ENCODE assay signal across 20 cellular contexts in genomic region chr3:13607821-13608620, GRCh38. TPM values are rescaled to one million over a fixed set of nuclear protein-coding genes. Genes with fewer than 3 reads are reported as not detected.
"Had no signal": no experiment of that assay in that cellular context is flagged by ENCODE, and none has a peak within 500 bp of the region (broad histone marks: within the 10 kb centered on the region; RNA-seq: fewer than 3 reads in every experiment).

No MANE protein-coding gene starts in this region.

- H3K9me3 ChIP-seq: gastrocnemius medialis, ovary, transverse colon had no signal

- DNase-seq: activated CD4-positive, alpha-beta memory T cell treated with anti-CD3 and anti-CD28 coated beads for 36 hours; activated CD4-positive, alpha-beta T cell treated with anti-CD3 and anti-CD28 coated beads for 36 hours; activated gamma-delta T cell; activated T-cell treated with anti-CD3 and anti-CD28 coated beads, Interleukin-2, amount 50 U/mL, for 24 hours; brain microvascular endothelial cell; cerebellar nuclear complex; dermis blood vessel endothelial cell; effector memory CD8-positive, alpha-beta T cell; gastrocnemius medialis; immature natural killer cell; substantia nigra; T-helper 17 cell; transverse colon; WERI-Rb-1 had no signal

- ATAC-seq: activated CD4-positive, alpha-beta T cell treated with anti-CD3 and anti-CD28 coated beads for 36 hours; activated naive CD4-positive, alpha-beta T cell treated with anti-CD3 and anti-CD28 coated beads, Interleukin-2, amount 50 U/mL, for 72 hours; effector memory CD8-positive, alpha-beta T cell; gastrocnemius medialis; sciatic nerve; stimulated activated memory B cell treated with anti-CD40 and anti-IgM and Interleukin-4, amounts not matched to agents 10 μg/mL and 1 μg/mL and 100 μg/mL, for 72 hours; T-helper 17 cell had no signal

- H3K4me1 ChIP-seq: gastrocnemius medialis, heart left ventricle, transverse colon had no signal

- H3K4me3 ChIP-seq: gastrocnemius medialis, heart left ventricle, ovary, transverse colon had no signal

- H3K27me3 ChIP-seq: brain microvascular endothelial cell, gastrocnemius medialis, heart left ventricle, ovary, transverse colon had no signal

- H3K27ac ChIP-seq: brain microvascular endothelial cell, epithelial cell of prostate, gastrocnemius medialis, heart left ventricle, ovary, transverse colon, WERI-Rb-1 had no signal

- H3K36me3 ChIP-seq: brain microvascular endothelial cell, gastrocnemius medialis, ovary, transverse colon, WERI-Rb-1 had no signal

RNA-seq across cellular contexts. Expression of gene FBLN2, which starts 59.1 kb away (rescaled TPM):
- total RNA-seq: activated CD4-positive, alpha-beta memory T cell treated with anti-CD3 and anti-CD28 coated beads for 36 hours; activated naive CD4-positive, alpha-beta T cell treated with anti-CD3 and anti-CD28 coated beads, Interleukin-2, amount 50 U/mL, for 72 hours had no signal
